In genomic region chr17:73553311-73553710, GRCh38 we compare ENCODE assay signal across 23 cellular contexts.
A peak's percentile ranks its signal among the peaks of the same experiment; 100 is the strongest.
DNase-seq lines count a peak whose midpoint lies in the region; ATAC-seq and TF ChIP-seq lines count a peak whose summit lies in the region.
"Had no signal": no experiment of that assay in that cellular context is flagged by ENCODE, and none has a peak within 500 bp of the region (broad histone marks: within the 10 kb centered on the region; RNA-seq: fewer than 3 reads in every experiment).

No MANE protein-coding gene starts in this region.

- H3K36me3 ChIP-seq in mammary epithelial cell (ENCODE audit: insufficient read depth, low read length) (no peaks in the 10 kb centered on the region), breast epithelium (no peaks in the 10 kb centered on the region), RWPE2 (ENCODE audit: low read depth) (no peaks in the 10 kb centered on the region), uterus (no peaks in the 10 kb centered on the region)
- H3K36me3 ChIP-seq: BE2C had no signal

- WGBS in mammary epithelial cell (ENCODE audit: low coverage, missing lambda C conversion rate): 69% methylated on average over 2 of the region's 2 CpGs

- H3K27me3 ChIP-seq in mammary epithelial cell (ENCODE audit: insufficient read depth, low read length): no peaks in the 10 kb centered on the region
- H3K27me3 ChIP-seq in breast epithelium: peaks cover 0 to 10% of the 10 kb centered on the region in 2 donors
- peaks cover under 1% of the 10 kb centered on the region for H3K27me3 ChIP-seq in RWPE2 (ENCODE audit: insufficient read depth, poor library complexity, severe bottlenecking)
- H3K27me3 ChIP-seq in foreskin keratinocyte: peaks cover 2% of the 10 kb centered on the region
- H3K27me3 ChIP-seq in uterus: no peaks in the 10 kb centered on the region
- H3K27me3 ChIP-seq: BE2C had no signal

- no TSS peak for BruUV-seq in mammary epithelial cell (replicated peaks; lab: Mats Ljungman, UMichigan)

- CTCF ChIA-PET in mammary epithelial cell (lab: Charles Lee; ENCODE audit: low non-redundant PET): no interaction called here

- H3K4me1 ChIP-seq in mammary epithelial cell (ENCODE audit: insufficient read depth, low read length) (no peaks in the 10 kb centered on the region), breast epithelium (no peaks in the 10 kb centered on the region), RWPE2 (ENCODE audit: insufficient read depth, poor library complexity, severe bottlenecking) (no peaks in the 10 kb centered on the region), foreskin keratinocyte (no peaks in the 10 kb centered on the region), uterus (no peaks in the 10 kb centered on the region)
- H3K4me1 ChIP-seq: BE2C had no signal

- in situ Hi-C loops in mammary epithelial cell (cut with MboI; ENCODE audit: low sequenced_read_pairs in 2 of 2): no loop called here

- DNase-seq in mammary epithelial cell: peak; percentile 37
- no peak for DNase-seq in breast epithelium (ENCODE audit: low spot score in 2 of 2)
- DNase-seq in RWPE2 (ENCODE audit: low spot score): peak; percentile 27
- DNase-seq in foreskin keratinocyte: peak in 1 of 2 donors; percentile 37
- DNase-seq in uterus: no peak
- DNase-seq: 8988T; ACHN; BE2C; CD8-positive, alpha-beta memory T cell; DMS 273 treated with DMSO at 0.1 percent for 48 hours; GM23248; H9; HFFc6; IMR-90; KG1; NCI-H1048; NCI-H1694; NCI-H2029 treated with DMSO at 0.1 percent for 48 hours; NCI-H526 treated with DMSO at 0.1 percent for 48 hours; SK-N-SH had no signal

- intact Hi-C loops in mammary epithelial cell (cut with micrococcal nuclease) (no loop called here), breast epithelium (cut with DNase I; ENCODE audit: low total_unique reads) (no loop called here), uterus (cut with DNase I; ENCODE audit: low total_unique reads) (no loop called here)

- H3K27ac ChIP-seq in mammary epithelial cell (ENCODE audit: insufficient read depth, low read depth, low read length) (no peak overlapping the region), breast epithelium (no peak overlapping the region), RWPE2 (ENCODE audit: poor library complexity, severe bottlenecking) (no peak overlapping the region), foreskin keratinocyte (no peak overlapping the region), uterus (no peak overlapping the region)
- H3K27ac ChIP-seq: GM23248 had no signal

- dilution Hi-C loops in mammary epithelial cell (cut with HindIII; ENCODE audit: low sequenced_read_pairs): no loop called here

- H4K20me1 ChIP-seq in mammary epithelial cell (ENCODE audit: insufficient read depth, low read length): no peaks in the 10 kb centered on the region

- H3K9me3 ChIP-seq in mammary epithelial cell (replicated peaks; ENCODE audit: insufficient read depth, low read length) (no peaks in the 10 kb centered on the region), breast epithelium (no peaks in the 10 kb centered on the region), RWPE2 (ENCODE audit: severe bottlenecking) (no peaks in the 10 kb centered on the region), uterus (no peaks in the 10 kb centered on the region)
- H3K9me3 ChIP-seq: BE2C, SK-N-SH had no signal

- H2AFZ ChIP-seq in mammary epithelial cell (ENCODE audit: low read depth, low read length): no peak overlapping the region
- H2AFZ ChIP-seq: GM23248 had no signal

- H3K79me2 ChIP-seq in mammary epithelial cell (ENCODE audit: insufficient read depth, low read length): no peaks in the 10 kb centered on the region

- ATAC-seq in RWPE2 (ENCODE audit: low read depth): peak; percentile 44; the same call in 1 of the 3 replicates
- peak; percentile 55 for ATAC-seq in foreskin keratinocyte
- no peak for ATAC-seq in GM21381 (IDR thresholded peaks at IDR 0.05; ENCODE audit: unreplicated experiment)
- ATAC-seq in GM21737 (IDR thresholded peaks at IDR 0.05; ENCODE audit: unreplicated experiment): no peak
- ATAC-seq: Panc1 had no signal

- H3K4me3 ChIP-seq in mammary epithelial cell (replicated peaks in 1 of 3; ENCODE audit: insufficient read depth in 1 of 3, low read depth in 2 of 3, low read length in 3 of 3): no peak overlapping the region
- no peak overlapping the region for H3K4me3 ChIP-seq in breast epithelium
- H3K4me3 ChIP-seq in RWPE2 (ENCODE audit: severe bottlenecking): no peak overlapping the region
- no peak overlapping the region for H3K4me3 ChIP-seq in uterus
- H3K4me3 ChIP-seq: GM23248 had no signal

- TF ChIP-seq POLR2A in breast epithelium (IDR thresholded peaks at IDR 0.05): no peak
- no peak for TF ChIP-seq POLR2A in uterus (IDR thresholded peaks at IDR 0.05)

- TF ChIP-seq CTCF in mammary epithelial cell (conservative IDR thresholded peaks at IDR 0.05 in 1 of 2, IDR thresholded peaks at IDR 0.05 in 1 of 2; ENCODE audit: extremely low read depth in 1 of 2, insufficient read depth in 1 of 2, low read depth in 1 of 2, low read length in 2 of 2) (no peak), breast epithelium (IDR thresholded peaks at IDR 0.05) (no peak), RWPE2 (IDR thresholded peaks at IDR 0.05; ENCODE audit: poor library complexity, severe bottlenecking) (no peak), foreskin keratinocyte (conservative IDR thresholded peaks at IDR 0.05) (no peak), uterus (IDR thresholded peaks at IDR 0.05) (no peak)

- H3K9ac ChIP-seq in mammary epithelial cell (ENCODE audit: insufficient read depth, low read length): no peak overlapping the region
- H3K9ac ChIP-seq: GM23248, SK-N-SH had no signal

- H3K4me2 ChIP-seq in mammary epithelial cell (ENCODE audit: insufficient read depth, low read depth, low read length): no peak overlapping the region
- H3K4me2 ChIP-seq: SK-N-SH had no signal

Comparison
In these comparisons a context has a peak if more than half of its experiments do, and no peak if none do; other contexts are left out.
1. DNase-seq: peak in mammary epithelial cell (single experiment) and RWPE2 (single experiment); none in breast epithelium (0 of 2) and uterus (0 of 2).
2. ATAC-seq: peak in RWPE2 (single experiment) and foreskin keratinocyte (single experiment); none in GM21381 (single experiment) and GM21737 (single experiment).